8 cellular contexts compared by ENCODE assay signal in genomic region chr11:61429691-61430582, GRCh38. TPM values are rescaled to one million over a fixed set of nuclear protein-coding genes. Genes with fewer than 3 reads are reported as not detected.
A peak's percentile ranks its signal among the peaks of the same experiment; 100 is the strongest.
DNase-seq lines count a peak whose midpoint lies in the region; ATAC-seq and TF ChIP-seq lines count a peak whose summit lies in the region.

A gene with protein sequence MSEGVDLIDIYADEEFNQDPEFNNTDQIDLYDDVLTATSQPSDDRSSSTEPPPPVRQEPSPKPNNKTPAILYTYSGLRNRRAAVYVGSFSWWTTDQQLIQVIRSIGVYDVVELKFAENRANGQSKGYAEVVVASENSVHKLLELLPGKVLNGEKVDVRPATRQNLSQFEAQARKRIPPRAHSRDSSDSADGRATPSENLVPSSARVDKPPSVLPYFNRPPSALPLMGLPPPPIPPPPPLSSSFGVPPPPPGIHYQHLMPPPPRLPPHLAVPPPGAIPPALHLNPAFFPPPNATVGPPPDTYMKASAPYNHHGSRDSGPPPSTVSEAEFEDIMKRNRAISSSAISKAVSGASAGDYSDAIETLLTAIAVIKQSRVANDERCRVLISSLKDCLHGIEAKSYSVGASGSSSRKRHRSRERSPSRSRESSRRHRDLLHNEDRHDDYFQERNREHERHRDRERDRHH (minus strand): TSS chr11:61429975. CDS start chr11:61429235, 740 bp downstream.
TSS of gene SDHAF2 (plus strand) at chr11:61430124. CDS start at chr11:61430147, 23 bp downstream.

- H3K4me1 Mint-ChIP-seq in GM23338 (peaks cover 15% of the 10 kb centered on the region), naive B cell (peaks cover 29 to 70% (median 45%) of the 10 kb centered on the region in 3 donors)
- peaks cover 46% of the 10 kb centered on the region for H3K4me1 Mint-ChIP-seq in stimulated activated effector memory CD8-positive, alpha-beta T cell treated with anti-CD3 and anti-CD28 coated beads, Interleukin-12 subunit alpha, Interleukin-12 subunit beta, amount 100 ng/mL, for 72 hours

- H3K9me3 ChIP-seq in DOHH2 (ENCODE audit: control insufficient read depth, insufficient read depth, low read length) = no peaks in the 10 kb centered on the region

- H3K4me1 ChIP-seq in DOHH2 (ENCODE audit: control insufficient read depth, low read length) = peaks cover 42% of the 10 kb centered on the region
- H3K4me1 ChIP-seq in GM23338 (ENCODE audit: insufficient read depth) = peaks cover 17% of the 10 kb centered on the region

- peaks cover 79% of the 10 kb centered on the region for H3K36me3 ChIP-seq in DOHH2 (ENCODE audit: control insufficient read depth, low read length)
- peaks cover 44% of the 10 kb centered on the region for H3K36me3 ChIP-seq in GM23338 (ENCODE audit: insufficient read depth)

- H3K4me3 Mint-ChIP-seq in GM23338 = peak within 1 kb of the TSS; percentile 98
- H3K4me3 Mint-ChIP-seq in naive B cell = peak within 1 kb of the TSS; percentile 93 to 99 (median 98)
- H3K4me3 Mint-ChIP-seq in stimulated activated effector memory CD8-positive, alpha-beta T cell treated with anti-CD3 and anti-CD28 coated beads, Interleukin-12 subunit alpha, Interleukin-12 subunit beta, amount 100 ng/mL, for 72 hours = peak within 1 kb of the TSS; percentile 87

- H3K9me3 Mint-ChIP-seq in GM23338 (no peaks in the 10 kb centered on the region; the same call in 2 of the 3 replicates), naive B cell (no peaks in the 10 kb centered on the region)
- H3K9me3 Mint-ChIP-seq in stimulated activated effector memory CD8-positive, alpha-beta T cell treated with anti-CD3 and anti-CD28 coated beads, Interleukin-12 subunit alpha, Interleukin-12 subunit beta, amount 100 ng/mL, for 72 hours = no peaks in the 10 kb centered on the region

- H3K4me3 ChIP-seq in DOHH2 (ENCODE audit: low read length) (peak within 1 kb of the TSS; percentile 90), GM23338 (peak within 1 kb of the TSS; percentile 82), LNCaP clone FGC (ENCODE audit: low read depth, low read length) (peak within 1 kb of the TSS; percentile 75)

- H3K27ac ChIP-seq in DOHH2 (ENCODE audit: low read depth, low read length) (peak within 1 kb of the TSS; percentile 79), GM23338 (ENCODE audit: low read depth) (peak within 1 kb of the TSS; percentile 99)

- H3K36me3 Mint-ChIP-seq in GM23338 (ENCODE audit: low read depth) = peaks cover 51% of the 10 kb centered on the region
- peaks cover 0 to 10% of the 10 kb centered on the region in 2 donors for H3K36me3 Mint-ChIP-seq in naive B cell
- H3K36me3 Mint-ChIP-seq in stimulated activated effector memory CD8-positive, alpha-beta T cell treated with anti-CD3 and anti-CD28 coated beads, Interleukin-12 subunit alpha, Interleukin-12 subunit beta, amount 100 ng/mL, for 72 hours = peaks cover 77% of the 10 kb centered on the region

- H3F3A ChIP-seq in DOHH2 (ENCODE audit: control insufficient read depth, insufficient read depth) (peaks cover 10% of the 10 kb centered on the region), GM23338 (replicated peaks; ENCODE audit: low read depth) (peaks cover 49% of the 10 kb centered on the region)

- H3K27ac Mint-ChIP-seq in GM23338 (peak within 1 kb of the TSS; percentile 99), naive B cell (peak within 1 kb of the TSS; percentile 99 to 100 (median 100))
- H3K27ac Mint-ChIP-seq in stimulated activated effector memory CD8-positive, alpha-beta T cell treated with anti-CD3 and anti-CD28 coated beads, Interleukin-12 subunit alpha, Interleukin-12 subunit beta, amount 100 ng/mL, for 72 hours = peak within 1 kb of the TSS; percentile 97

- H4K20me1 ChIP-seq in DOHH2 (ENCODE audit: control insufficient read depth, insufficient read depth, low read depth, low read length) (peaks cover 14% of the 10 kb centered on the region), GM23338 (replicated peaks; ENCODE audit: insufficient read depth) (peaks cover 38% of the 10 kb centered on the region)

- H3K27me3 ChIP-seq in DOHH2 (ENCODE audit: control insufficient read depth, low read length) (no peaks in the 10 kb centered on the region), GM23338 (ENCODE audit: insufficient read depth) (no peaks in the 10 kb centered on the region)

- peak within 1 kb of the TSS; percentile 95; the same call in 1 of the 2 replicates for H2AFZ ChIP-seq in GM23338

- H3K27me3 Mint-ChIP-seq in GM23338 (ENCODE audit: insufficient read depth, low read depth, poor library complexity) (peaks cover 13% of the 10 kb centered on the region), naive B cell (no peaks in the 10 kb centered on the region)

- H3K4me2 ChIP-seq in DOHH2 (ENCODE audit: low read length) = peak within 1 kb of the TSS; percentile 90
- peak within 1 kb of the TSS; percentile 88 for H3K4me2 ChIP-seq in GM23338

- H3K9me2 ChIP-seq in DOHH2 (replicated peaks; ENCODE audit: control insufficient read depth, low read length) (no peaks in the 10 kb centered on the region), GM23338 (ENCODE audit: insufficient read depth) (no peaks in the 10 kb centered on the region)

- H3K79me2 ChIP-seq in DOHH2 (ENCODE audit: control insufficient read depth, low read length) (peaks cover 97% of the 10 kb centered on the region), GM23338 (replicated peaks; ENCODE audit: insufficient read depth) (peaks cover 91% of the 10 kb centered on the region)

- TF ChIP-seq CTCF in DOHH2 (IDR thresholded peaks at IDR 0.05; ENCODE audit: low read depth, low read length, poor library complexity, severe bottlenecking) = no peak
- TF ChIP-seq CTCF in GM23338 (conservative IDR thresholded peaks at IDR 0.05; ENCODE audit: low read depth in 2 of 2) = no peak
- TF ChIP-seq CTCF in LNCaP clone FGC (IDR thresholded peaks at IDR 0.05; ENCODE audit: control insufficient read depth, extremely low read depth, insufficient read depth) = no peak

- peak; percentile 98 for DNase-seq in GM23338 (ENCODE audit: low spot score)
- peak; percentile 77 for DNase-seq in LNCaP clone FGC (ENCODE audit: low read depth)
- peak; percentile 99 for DNase-seq in RPMI8226
- DNase-seq in activated T-helper 1 cell treated with anti-CD3 and anti-CD28 coated beads, Interleukin-2, amount 50 U/mL, for 16 hours (ENCODE audit: low read depth in 1 of 2, low spot score in 1 of 2) = peak; percentile 97 to 99
- DNase-seq in fibroblast of gingiva (ENCODE audit: low read depth) = peak; percentile 96
- DNase-seq in naive B cell = peak; percentile 99
- DNase-seq in stimulated activated effector memory CD8-positive, alpha-beta T cell treated with anti-CD3 and anti-CD28 coated beads, Interleukin-12 subunit alpha, Interleukin-12 subunit beta, amount 100 ng/mL, for 72 hours (ENCODE audit: low spot score in 2 of 2) = peak; percentile 97 to 98

- ATAC-seq in GM23338 (peak; percentile 93), naive B cell (ENCODE audit: low read depth in 2 of 2) (peak; percentile 85 to 87)
- peak; percentile 95 for ATAC-seq in stimulated activated effector memory CD8-positive, alpha-beta T cell treated with anti-CD3 and anti-CD28 coated beads, Interleukin-12 subunit alpha, Interleukin-12 subunit beta, amount 100 ng/mL, for 72 hours

TF ChIP-seq in GM23338, 12 proteins besides CTCF, POLR2A, EP300 and RAD21 (continues in another document):
- no peak for TF ChIP-seq JUNB (IDR thresholded peaks at IDR 0.05; ENCODE audit: unreplicated experiment)
- no peak for TF ChIP-seq NANOG (IDR thresholded peaks at IDR 0.05; ENCODE audit: borderline replicate concordance)
- no peak for TF ChIP-seq STAT1 (IDR thresholded peaks at IDR 0.05; ENCODE audit: unreplicated experiment)

RNA-seq across cellular contexts. Expression of the first gene that starts in this region (rescaled TPM):
- total RNA-seq in GM23338 (2014; rRNA removed; shearing (Covaris generic)) = 60.6 and 72.0 TPM in 2 replicates
- polyA plus RNA-seq in GM23338 (2016; fragmentation: Nextera tagmentation; extraction: Ambion mirVana) = 27.4 and 30.6 TPM in 2 replicates
- 10 to 100 TPM; 26.3 to 43.8 (median 36.6) TPM for polyA plus RNA-seq in naive B cell (ENCODE audit: low read depth in 6 of 6)

RNA-seq across cellular contexts. Expression of gene SDHAF2, which starts in this region (rescaled TPM):
- 37.6 and 57.0 TPM in 2 replicates for total RNA-seq in GM23338 (2014; rRNA removed; shearing (Covaris generic))
- 53.8 and 55.0 TPM in 2 replicates for polyA plus RNA-seq in GM23338 (2016; fragmentation: Nextera tagmentation; extraction: Ambion mirVana)
- polyA plus RNA-seq in naive B cell (ENCODE audit: low read depth in 6 of 6) = 10 to 100 TPM; 65.7 to 83.3 (median 79.1) TPM

Comparison
In these comparisons a context has a peak if more than half of its experiments do, and no peak if none do; other contexts are left out.
1. Peak in every context shown above with its lines: DNase-seq, ATAC-seq, H3K4me3 ChIP-seq and H3K27ac ChIP-seq.